Comparison of ENCODE assay signal across 21 cellular contexts in the genomic region with DNA sequence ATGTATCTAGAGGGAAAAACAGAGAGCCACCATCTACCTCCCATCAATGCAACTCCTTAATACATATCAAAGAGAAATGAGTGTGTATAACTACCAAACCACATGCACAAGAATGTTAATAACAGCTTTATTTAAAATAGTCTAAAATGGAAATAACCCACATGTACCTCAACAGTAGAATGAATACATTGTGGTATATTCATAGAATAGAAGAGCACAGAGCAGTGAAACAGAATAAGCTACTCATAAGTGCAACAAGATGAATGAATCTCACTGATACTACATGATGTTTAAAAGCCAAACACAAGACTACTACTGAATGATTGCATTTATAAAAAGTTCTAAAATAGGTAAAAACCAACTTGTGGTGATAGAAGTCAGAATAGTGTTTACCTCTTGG.
"Had no signal": no experiment of that assay in that cellular context is flagged by ENCODE, and none has a peak within 500 bp of the region (broad histone marks: within the 10 kb centered on the region; RNA-seq: fewer than 3 reads in every experiment).

No MANE protein-coding gene starts in this region.

- H3K27me3 ChIP-seq: SJSA1 had no signal

- H3K9me3 ChIP-seq: SJSA1, SK-N-SH had no signal

- H3K4me2 ChIP-seq: SK-N-SH had no signal

- FAIRE-seq: RCC 7860 had no signal

- H3K9ac ChIP-seq: SK-N-SH had no signal

- DNase-seq: Karpas-422, KG1, MM.1S, NCI-H1092 treated with DMSO at 0.1 percent for 48 hours, NCI-H1436, NCI-H187, NCI-H2029, NCI-H2081 treated with DMSO at 0.1 percent for 48 hours, NCI-H2171, NCI-H226, NCI-H446, NCI-H510A, NCI-H524 treated with DMSO at 0.1 percent for 48 hours, NCI-H69, NCI-H774, Right ventricle myocardium superior, RPMI8226, SIG-M5, SK-N-SH had no signal

- H3K4me3 ChIP-seq: SJSA1 had no signal

- H3K36me3 ChIP-seq: SJSA1 had no signal
